Comparison of ENCODE assay signal across 32 cellular contexts in genomic region chr5:96522635-96523355, GRCh38.
"Had no signal": no experiment of that assay in that cellular context is flagged by ENCODE, and none has a peak within 500 bp of the region (broad histone marks: within the 10 kb centered on the region; RNA-seq: fewer than 3 reads in every experiment).

No MANE protein-coding gene starts in this region.

- DNase-seq: activated CD4-positive, alpha-beta memory T cell treated with anti-CD3 and anti-CD28 coated beads, Interleukin-2, amount 10 ng/mL, durations not matched to agents 7 days and 5 days; activated CD4-positive, alpha-beta T cell treated with anti-CD3 and anti-CD28 coated beads for 36 hours; activated CD4-positive, alpha-beta T cell treated with anti-CD3 and anti-CD28 coated beads, Interleukin-2, amount 10 ng/mL, durations not matched to agents 7 days and 5 days; activated CD4-positive, alpha-beta T cell treated with anti-CD3 and anti-CD28 coated beads, Interleukin-2, amount 50 U/mL, for 4 hours; activated CD4-positive, CD25-positive, alpha-beta regulatory T cell; activated CD4-positive, CD25-positive, alpha-beta regulatory T cell treated with anti-CD3 and anti-CD28 coated beads, Interleukin-2, amount 50 U/mL, for 72 hours; activated CD8-positive, alpha-beta memory T cell treated with anti-CD3 and anti-CD28 coated beads, Interleukin-2, amount 50 U/mL, for 48 hours; activated gamma-delta T cell; activated naive CD4-positive, alpha-beta T cell; activated naive CD4-positive, alpha-beta T cell treated with anti-CD3 and anti-CD28 coated beads, Interleukin-2, amount 10 ng/mL, durations not matched to agents 7 days and 5 days; activated naive CD8-positive, alpha-beta T cell treated with anti-CD3 and anti-CD28 coated beads, Interleukin-2, amount 10 ng/mL, durations not matched to agents 7 days and 5 days; activated T-cell treated with anti-CD3 and anti-CD28 coated beads for 4 hours; activated T-cell treated with anti-CD3 and anti-CD28 coated beads, Interleukin-2, amount 50 U/mL, for 24 hours; activated T-cell treated with anti-CD3 and anti-CD28 coated beads, Interleukin-2, amount 50 U/mL, for 72 hours; amniotic stem cell; anterior cingulate cortex; central memory CD4-positive, alpha-beta T cell; cerebellar nuclear complex; cortex of kidney; dermis blood vessel endothelial cell; effector CD4-positive, alpha-beta T cell; effector memory CD8-positive, alpha-beta T cell; erythroblast; foreskin keratinocyte; gastrocnemius medialis; glutamatergic neuron; heart left ventricle; T-helper 2 cell had no signal

- ATAC-seq: activated CD4-positive, alpha-beta T cell treated with anti-CD3 and anti-CD28 coated beads for 36 hours; activated naive CD4-positive, alpha-beta T cell treated with anti-CD3 and anti-CD28 coated beads, Interleukin-2, amount 50 U/mL, for 72 hours; activated T-cell treated with anti-CD3 and anti-CD28 coated beads, Interleukin-2, amount 50 U/mL, for 72 hours; effector memory CD8-positive, alpha-beta T cell; foreskin keratinocyte; gastrocnemius medialis; heart left ventricle had no signal

- H3K4me3 ChIP-seq: breast epithelium, cardiac muscle cell, esophagus muscularis mucosa, gastrocnemius medialis, heart left ventricle had no signal

- H3K4me1 ChIP-seq: breast epithelium, foreskin keratinocyte, gastrocnemius medialis, heart left ventricle had no signal

- H3K27ac ChIP-seq: breast epithelium, cardiac muscle cell, esophagus muscularis mucosa, foreskin keratinocyte, gastrocnemius medialis, heart left ventricle had no signal

- H3K36me3 ChIP-seq: breast epithelium, cardiac muscle cell, esophagus muscularis mucosa, gastrocnemius medialis, heart left ventricle had no signal

- H3K27me3 ChIP-seq: breast epithelium, cardiac muscle cell, esophagus muscularis mucosa, gastrocnemius medialis, heart left ventricle had no signal

- H3K9me3 ChIP-seq: breast epithelium, esophagus muscularis mucosa, gastrocnemius medialis, heart left ventricle had no signal
